16 cellular contexts compared by ENCODE assay signal in the genomic region with DNA sequence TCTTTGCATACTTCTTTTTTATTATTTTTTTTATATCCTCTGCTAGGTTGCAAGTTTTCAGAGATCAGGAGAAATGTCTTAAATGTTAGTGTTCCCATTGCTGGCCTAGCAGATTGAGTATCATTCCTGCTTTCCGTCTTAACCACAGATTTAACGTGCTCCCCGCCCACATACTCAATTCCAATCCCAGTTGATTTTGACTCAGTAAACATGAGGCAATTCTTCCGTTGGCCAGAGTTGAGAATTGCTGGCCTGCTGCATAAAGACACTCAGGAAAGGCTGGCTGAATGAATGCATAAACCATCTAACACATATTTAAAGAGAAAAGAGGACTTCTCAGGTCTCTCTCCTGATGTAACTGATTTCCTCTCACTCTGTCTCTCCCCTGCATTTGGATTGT. TPM values are rescaled to one million over a fixed set of nuclear protein-coding genes. Genes with fewer than 3 reads are reported as not detected.
DNase-seq lines count a peak whose midpoint lies in the region; ATAC-seq, FAIRE-seq and TF ChIP-seq lines count a peak whose summit lies in the region.
"Had no signal": no experiment of that assay in that cellular context is flagged by ENCODE, and none has a peak within 500 bp of the region (broad histone marks: within the 10 kb centered on the region; RNA-seq: fewer than 3 reads in every experiment).

No MANE protein-coding gene starts in this region.

- 31% methylated on average over 4 of the region's 4 CpGs for WGBS in liver
- 48% methylated on average over 4 of the region's 4 CpGs for WGBS in HepG2 (ENCODE audit: low lambda C conversion rate)
- WGBS in spleen, 5 donors, result 71 to 83% (median 76%) methylated on average over 4 of the region's 4 CpGs

- H4K20me1 ChIP-seq in HepG2 (ENCODE audit: insufficient read depth, low read length), result no peaks in the 10 kb centered on the region

- no peaks in the 10 kb centered on the region for H3K9me3 ChIP-seq in liver (ENCODE audit: control insufficient read depth in 4 of 4, low read length in 3 of 4)
- no peaks in the 10 kb centered on the region for H3K9me3 ChIP-seq in HepG2 (ENCODE audit: low read length)
- no peaks in the 10 kb centered on the region for H3K9me3 ChIP-seq in spleen
- H3K9me3 ChIP-seq: A549, gastroesophageal sphincter, HAP-1, vagina had no signal

- POLR2A ChIA-PET in HepG2 (lab: Yijun Ruan, JAX), result no interaction called here

- H3K4me1 ChIP-seq in liver (ENCODE audit: control insufficient read depth in 4 of 4, insufficient read depth in 4 of 4, low read length in 3 of 4) (peaks cover 0 to 20% (median 9%) of the 10 kb centered on the region in 4 donors), HepG2 (ENCODE audit: insufficient read depth, low read length) (peaks cover 18% of the 10 kb centered on the region), spleen (peaks cover 0 to 11% (median 0%) of the 10 kb centered on the region in 6 donors)
- H3K4me1 ChIP-seq: A549, gastroesophageal sphincter had no signal

- H3K27me3 ChIP-seq in liver (ENCODE audit: control insufficient read depth in 4 of 4, insufficient read depth in 4 of 4, low read length in 3 of 4) (no peaks in the 10 kb centered on the region), HepG2 (ENCODE audit: control insufficient read depth in 1 of 2, insufficient read depth in 2 of 2, low read length in 2 of 2) (no peaks in the 10 kb centered on the region), spleen (replicated peaks in 1 of 7) (no peaks in the 10 kb centered on the region)
- H3K27me3 ChIP-seq: gastroesophageal sphincter, vagina had no signal

- peak overlapping the region; percentile 54 to 85 for H3K27ac ChIP-seq in liver (ENCODE audit: low read depth in 1 of 2, low read length in 2 of 2)
- H3K27ac ChIP-seq in HepG2 (ENCODE audit: extremely low read length, insufficient read depth, low read length), result no peak overlapping the region
- no peak overlapping the region for H3K27ac ChIP-seq in spleen
- H3K27ac ChIP-seq: A549, gastroesophageal sphincter, vagina had no signal

- BruUV-seq in HepG2 (replicated peaks; lab: Mats Ljungman, UMichigan), result no TSS peak

- H3K4me2 ChIP-seq in HepG2 (ENCODE audit: low read depth, low read length), result no peak overlapping the region
- H3K4me2 ChIP-seq: A549 had no signal

- no peak for TF ChIP-seq EP300 in HepG2 (IDR thresholded peaks at IDR 0.05; ENCODE audit: low read depth in 2 of 2, low read length in 2 of 2)
- TF ChIP-seq EP300 in HepG2 (CRISPR knock-in tag; IDR thresholded peaks at IDR 0.05; ENCODE audit: borderline replicate concordance), result no peak

- no peak for DNase-seq in HepG2 (ENCODE audit: low spot score)
- DNase-seq in amniotic stem cell (lab: John Stamatoyannopoulos, UW), result peak; percentile 18
- peak; percentile 83 for DNase-seq in fibroblast of the aortic adventitia (ENCODE audit: low read depth)
- DNase-seq in stromal cell of bone marrow (ENCODE audit: low read depth), result peak; percentile 93
- no peak for DNase-seq in NCI-H345 (lab: John Stamatoyannopoulos, UW)
- DNase-seq in spleen, result no peak
- DNase-seq: effector memory CD4-positive, alpha-beta T cell; NCI-H2227 treated with DMSO at 0.1 percent for 48 hours had no signal

- no peak for FAIRE-seq in HepG2 (lab: Jason Lieb, UNC)
- FAIRE-seq: A549, GM12892 had no signal

- TF ChIP-seq CTCF in liver (IDR thresholded peaks at IDR 0.05; ENCODE audit: low read depth, low read length, missing input control) (no peak), HepG2 (CRISPR knock-in tag; IDR thresholded peaks at IDR 0.05) (no peak), fibroblast of the aortic adventitia (IDR thresholded peaks at IDR 0.05; ENCODE audit: insufficient read depth, low read length) (no peak), spleen (IDR thresholded peaks at IDR 0.05 in 8 of 11, conservative IDR thresholded peaks at IDR 0.05 in 3 of 11) (no peak)

- intact Hi-C loops in HepG2 (cut with micrococcal nuclease; ENCODE audit: unreplicated experiment), result no loop called here
- intact Hi-C loops in spleen (cut with DNase I; ENCODE audit: low total_unique reads), result no loop called here

- no peaks in the 10 kb centered on the region for H3K79me2 ChIP-seq in HepG2 (ENCODE audit: insufficient read depth, low read length)

- H2AFZ ChIP-seq in HepG2 (ENCODE audit: low read length), result no peak overlapping the region

- ATAC-seq in HepG2 (no peak; the same call in 2 of the 3 replicates), GM21737 (IDR thresholded peaks at IDR 0.05; ENCODE audit: unreplicated experiment) (no peak)
- ATAC-seq: A549; activated CD4-positive, CD25-positive, alpha-beta regulatory T cell treated with anti-CD3 and anti-CD28 coated beads, Interleukin-2, amount 50 U/mL, for 24 hours; gastroesophageal sphincter had no signal

- TF ChIP-seq POLR2A in HepG2 (IDR thresholded peaks at IDR 0.05; ENCODE audit: insufficient read depth in 1 of 2, low read depth in 2 of 2, low read length in 2 of 2) (no peak), spleen (IDR thresholded peaks at IDR 0.05) (no peak)

- H3K36me3 ChIP-seq in liver (ENCODE audit: control insufficient read depth in 4 of 4, insufficient read depth in 3 of 4, low read depth in 1 of 4, low read length in 3 of 4), result peaks cover 0 to 3% (median under 1%) of the 10 kb centered on the region in 4 donors
- no peaks in the 10 kb centered on the region for H3K36me3 ChIP-seq in HepG2 (replicated peaks in 1 of 2; ENCODE audit: control insufficient read depth in 1 of 2, insufficient read depth in 2 of 2, low read length in 2 of 2)
- H3K36me3 ChIP-seq in spleen, result no peaks in the 10 kb centered on the region
- H3K36me3 ChIP-seq: gastroesophageal sphincter, HAP-1, vagina had no signal

- CTCF ChIA-PET in HepG2 (lab: Yijun Ruan, JAX; ENCODE audit: low intra/inter-chr PET ratio, low total read pairs), result no interaction called here

- TF ChIP-seq RAD21 in liver (IDR thresholded peaks at IDR 0.05) (peak; percentile 38 to 53), HepG2 (CRISPR knock-in tag; IDR thresholded peaks at IDR 0.05) (no peak)

- in situ Hi-C loops in HepG2 (cut with HindIII; ENCODE audit: extremely low pct_ligation_motif_present, low pct_unique_long_range_greater_than_20kb), result no loop called here

- H3K4me3 ChIP-seq in liver (ENCODE audit: low read depth in 1 of 3, low read length in 3 of 3), result peak overlapping the region; percentile 15 to 66 (median 49)
- H3K4me3 ChIP-seq in HepG2 (replicated peaks in 1 of 3; ENCODE audit: insufficient read depth in 1 of 3, low read depth in 2 of 3, low read length in 3 of 3), result no peak overlapping the region
- no peak overlapping the region for H3K4me3 ChIP-seq in fibroblast of the aortic adventitia (ENCODE audit: low read depth, low read length)
- no peak overlapping the region for H3K4me3 ChIP-seq in spleen
- H3K4me3 ChIP-seq: A549, gastroesophageal sphincter, HAP-1, vagina had no signal

- H3K9ac ChIP-seq in liver (ENCODE audit: low read depth in 1 of 2, low read length in 2 of 2) (peak overlapping the region in 1 of 2 donors; percentile 85), HepG2 (ENCODE audit: insufficient read depth, low read depth, low read length) (no peak overlapping the region)

RNA-seq across cellular contexts. Expression of gene PLPP6, which starts 46.8 kb away (rescaled TPM):
- 10 to 100 TPM; 11.7 to 11.8 TPM for total RNA-seq in liver
- polyA plus RNA-seq in liver, result 10 to 100 TPM in 1 of 2 donors, 1 to 10 TPM in 1; 9.5 to 10.6 TPM
- 9.0 and 15.5 TPM in 2 replicates for total RNA-seq in HepG2 (2016; rRNA removed; fragmentation: Illumina TruSeq; extraction: Trizol)
- total RNA-seq in HepG2 (2016; cell fraction: cytosol; rRNA removed; fragmentation: Illumina TruSeq; extraction: Trizol; ENCODE audit: low read depth), result 1.6 and 1.7 TPM in 2 replicates
- 7.5 and 14.7 TPM in 2 replicates for total RNA-seq in HepG2 (2016; cell fraction: insoluble cytoplasmic fraction; rRNA removed; fragmentation: Illumina TruSeq; extraction: Trizol)
- total RNA-seq in HepG2 (2016; cell fraction: membrane; rRNA removed; fragmentation: Illumina TruSeq; extraction: Trizol), result 5.4 and 5.8 TPM in 2 replicates
- total RNA-seq in HepG2 (2016; cell fraction: nucleus; rRNA removed; fragmentation: Illumina TruSeq; extraction: Trizol), result 19.8 and 23.6 TPM in 2 replicates
- polyA plus RNA-seq in HepG2 (2011; rRNA removed), result 12.1 and 13.1 TPM in 2 replicates
- polyA plus RNA-seq in HepG2 (2011; cell fraction: cytosol; rRNA removed), result 7.2 and 9.6 TPM in 2 replicates
- polyA plus RNA-seq in HepG2 (2011; cell fraction: nucleus; rRNA removed), result 7.8 and 9.0 TPM in 2 replicates
- 10.5 and 13.4 TPM in 2 replicates for polyA plus RNA-seq in HepG2 (2012)
- polyA plus RNA-seq in HepG2 (2016; cell fraction: cytosol; fragmentation: Illumina TruSeq; extraction: Trizol; ENCODE audit: low read depth), result 0.84 and 0.86 TPM in 2 replicates
- 7.6 and 8.5 TPM in 2 replicates for polyA plus RNA-seq in HepG2 (2016; cell fraction: insoluble cytoplasmic fraction; fragmentation: Illumina TruSeq; extraction: Trizol; ENCODE audit: low read depth)
- polyA plus RNA-seq in HepG2 (2016; cell fraction: membrane; fragmentation: Illumina TruSeq; extraction: Trizol; ENCODE audit: low read depth), result 2.5 and 2.6 TPM in 2 replicates
- polyA plus RNA-seq in HepG2 (2016; cell fraction: nucleus; fragmentation: Illumina TruSeq; extraction: Trizol; ENCODE audit: insufficient read depth, low read depth), result 21.1 and 22.3 TPM in 2 replicates
- 9.2 and 31.7 TPM in 2 replicates for polyA minus RNA-seq in HepG2 (2011; rRNA and poly(A)+ RNA removed; ENCODE audit: low replicate concordance)
- 11.3 and 12.7 TPM in 2 replicates for polyA minus RNA-seq in HepG2 (2011; cell fraction: cytosol; rRNA and poly(A)+ RNA removed)
- polyA minus RNA-seq in HepG2 (2011; cell fraction: nucleus; rRNA and poly(A)+ RNA removed), result 16.4 and 17.3 TPM in 2 replicates
- 4.6 and 8.8 TPM in 2 replicates for total RNA-seq in fibroblast of the aortic adventitia (ENCODE audit: low replicate concordance)
- total RNA-seq in spleen, result 10 to 100 TPM in 2 of 7 donors, 1 to 10 TPM in 5; 4.5 to 11.6 (median 7.8) TPM
- polyA plus RNA-seq in spleen, result 1 to 10 TPM; 6.1 to 6.4 (median 6.2) TPM

RNA-seq across cellular contexts. Expression of gene SPATA6L, which starts 51.0 kb away (rescaled TPM):
- total RNA-seq in liver (1 to 10 TPM; 1.6 to 6.2 TPM), HepG2 (2016; rRNA removed; fragmentation: Illumina TruSeq; extraction: Trizol) (0.95 and 1.9 TPM in 2 replicates), fibroblast of the aortic adventitia (ENCODE audit: low replicate concordance) (0.25 and 1.2 TPM in 2 replicates), spleen (1 to 10 TPM in 6 of 7 donors, under 1 TPM in 1; 0.32 to 5.7 (median 1.6) TPM)
- polyA plus RNA-seq in liver (1 to 10 TPM; 1.8 to 2.7 TPM), HepG2 (2011; rRNA removed) (0.73 and 1.1 TPM in 2 replicates), spleen (under 1 TPM; 0.35 to 0.67 (median 0.57) TPM)
- total RNA-seq in HepG2 (2016; cell fraction: cytosol; rRNA removed; fragmentation: Illumina TruSeq; extraction: Trizol; ENCODE audit: low read depth), result 2.9 and 3.9 TPM in 2 replicates
- total RNA-seq in HepG2 (2016; cell fraction: insoluble cytoplasmic fraction; rRNA removed; fragmentation: Illumina TruSeq; extraction: Trizol), result 0.40 and 1.9 TPM in 2 replicates
- total RNA-seq in HepG2 (2016; cell fraction: membrane; rRNA removed; fragmentation: Illumina TruSeq; extraction: Trizol), result 1.9 and 2.8 TPM in 2 replicates
- 3.1 and 4.5 TPM in 2 replicates for total RNA-seq in HepG2 (2016; cell fraction: nucleus; rRNA removed; fragmentation: Illumina TruSeq; extraction: Trizol)
- 0.30 and 0.41 TPM in 2 replicates for polyA plus RNA-seq in HepG2 (2011; cell fraction: cytosol; rRNA removed)
- polyA plus RNA-seq in HepG2 (2011; cell fraction: nucleus; rRNA removed), result 2.7 and 2.9 TPM in 2 replicates
- polyA plus RNA-seq in HepG2 (2012), result 0.80 and 0.83 TPM in 2 replicates
- 0.42 and 0.46 TPM in 2 replicates for polyA plus RNA-seq in HepG2 (2016; cell fraction: cytosol; fragmentation: Illumina TruSeq; extraction: Trizol; ENCODE audit: low read depth)
- polyA plus RNA-seq in HepG2 (2016; cell fraction: insoluble cytoplasmic fraction; fragmentation: Illumina TruSeq; extraction: Trizol; ENCODE audit: low read depth), result 0.25 and 0.74 TPM in 2 replicates
- polyA plus RNA-seq in HepG2 (2016; cell fraction: membrane; fragmentation: Illumina TruSeq; extraction: Trizol; ENCODE audit: low read depth), result 0.38 and 0.41 TPM in 2 replicates
- polyA plus RNA-seq in HepG2 (2016; cell fraction: nucleus; fragmentation: Illumina TruSeq; extraction: Trizol; ENCODE audit: insufficient read depth, low read depth), result 4.3 and 6.9 TPM in 2 replicates
- polyA minus RNA-seq in HepG2 (2011; rRNA and poly(A)+ RNA removed; ENCODE audit: low replicate concordance), result 1.2 TPM in 1 of 2 replicates, not detected in the other
- 0.35 TPM in 1 of 2 replicates, not detected in the other for polyA minus RNA-seq in HepG2 (2011; cell fraction: cytosol; rRNA and poly(A)+ RNA removed)
- 7.2 and 8.8 TPM in 2 replicates for polyA minus RNA-seq in HepG2 (2011; cell fraction: nucleus; rRNA and poly(A)+ RNA removed)

Comparison
In these comparisons a context has a peak if more than half of its experiments do, and no peak if none do; other contexts are left out.
1. H3K27ac ChIP-seq: peak in liver (2 of 2); none in HepG2 (single experiment) and spleen (0 of 8).
2. H3K4me3 ChIP-seq: peak in liver (3 of 3); none in HepG2 (0 of 3), fibroblast of the aortic adventitia (single experiment) and spleen (0 of 8).
3. DNase-seq: peak in amniotic stem cell (single experiment), fibroblast of the aortic adventitia (single experiment) and stromal cell of bone marrow (single experiment); none in HepG2 (single experiment), NCI-H345 (single experiment) and spleen (single experiment).